Comparison of ENCODE assay signal across 12 cellular contexts in genomic region chr2:95645312-95645711, GRCh38. TPM values are rescaled to one million over a fixed set of nuclear protein-coding genes. Genes with fewer than 3 reads are reported as not detected.
"Had no signal": no experiment of that assay in that cellular context is flagged by ENCODE, and none has a peak within 500 bp of the region (broad histone marks: within the 10 kb centered on the region; RNA-seq: fewer than 3 reads in every experiment).

No MANE protein-coding gene starts in this region.

RNA-seq across cellular contexts. Expression of gene TRIM43, which starts 53.5 kb away (rescaled TPM):
- total RNA-seq: activated B cell treated with CpG ODN at 0.5 μM for 24 hours; activated CD4-positive, alpha-beta memory T cell treated with anti-CD3 and anti-CD28 coated beads for 36 hours; activated CD4-positive, alpha-beta T cell treated with anti-CD3 and anti-CD28 coated beads for 36 hours; activated CD4-positive, alpha-beta T cell treated with anti-CD3 and anti-CD28 coated beads, Interleukin-2, amount 10 ng/mL, durations not matched to agents 24 days and 14 days; activated CD4-positive, alpha-beta T cell treated with anti-CD3 and anti-CD28 coated beads, Interleukin-2, amount 10 ng/mL, durations not matched to agents 7 days and 5 days; activated CD8-positive, alpha-beta memory T cell treated with anti-CD3 and anti-CD28 coated beads for 36 hours; activated CD8-positive, alpha-beta T cell treated with anti-CD3 and anti-CD28 coated beads for 36 hours; activated CD8-positive, alpha-beta T cell treated with anti-CD3 and anti-CD28 coated beads, Interleukin-2, amount 10 ng/mL, durations not matched to agents 7 days and 5 days; T-cell; T-helper 1 cell treated with Interleukin-12 subunit alpha and Interleukin-12 subunit beta and Interleukin-4 antibody, amounts not matched to agents 30 ng/mL and 1 ng/mL, for 36 hours; T-helper 17 cell; WTC11 had no signal
